Comparison of ENCODE assay signal across 1 cellular context in genomic region chr7:155619634-155620271, GRCh38.
A peak's percentile ranks its signal among the peaks of the same experiment; 100 is the strongest.
TF ChIP-seq lines count a peak whose summit lies in the region.

No MANE protein-coding gene starts in this region.

TF ChIP-seq in HepG2, 621 proteins besides CTCF, POLR2A, EP300 and RAD21 (continued from another document and continues in another):
- peak; percentile 65; the same call in 1 of the 2 replicates for TF ChIP-seq HOMEZ (CRISPR knock-in tag; IDR thresholded peaks at IDR 0.05; ENCODE audit: low read depth)
- peak; percentile 88 for TF ChIP-seq ZNF770 (CRISPR knock-in tag; IDR thresholded peaks at IDR 0.05)
- no peak for TF ChIP-seq ZNF75D (CRISPR knock-in tag; IDR thresholded peaks at IDR 0.05; ENCODE audit: borderline replicate concordance)
- TF ChIP-seq ZBTB20 (CRISPR knock-in tag; IDR thresholded peaks at IDR 0.05; ENCODE audit: borderline replicate concordance, low read depth): no peak
- no peak for TF ChIP-seq CSRNP1 (CRISPR knock-in tag; IDR thresholded peaks at IDR 0.05)
- TF ChIP-seq ONECUT2 (CRISPR knock-in tag; IDR thresholded peaks at IDR 0.05): no peak
- TF ChIP-seq ZNF263 (CRISPR knock-in tag; IDR thresholded peaks at IDR 0.05): no peak
- TF ChIP-seq RFX1 (IDR thresholded peaks at IDR 0.05): no peak
- TF ChIP-seq REXO4 (CRISPR knock-in tag; IDR thresholded peaks at IDR 0.05; ENCODE audit: borderline replicate concordance): no peak
- no peak for TF ChIP-seq GLI4 (CRISPR knock-in tag; IDR thresholded peaks at IDR 0.05; ENCODE audit: borderline replicate concordance)
- no peak for TF ChIP-seq PBX2 (CRISPR knock-in tag; IDR thresholded peaks at IDR 0.05)
- TF ChIP-seq ZBTB2 (CRISPR knock-in tag; IDR thresholded peaks at IDR 0.05; ENCODE audit: low read depth): no peak
- TF ChIP-seq MIXL1 (CRISPR knock-in tag; IDR thresholded peaks at IDR 0.05): no peak
- TF ChIP-seq U2AF1 (optimal IDR thresholded peaks at IDR 0.05; ENCODE audit: low read depth, low read length): no peak
- no peak; the same call in 1 of the 2 replicates for TF ChIP-seq ZNF589 (CRISPR knock-in tag; conservative IDR thresholded peaks at IDR 0.05)
- TF ChIP-seq ZNF20 (CRISPR knock-in tag; IDR thresholded peaks at IDR 0.05): no peak
- TF ChIP-seq WIZ (CRISPR knock-in tag; IDR thresholded peaks at IDR 0.05): 0 out of 2 replicates have a peak, but pooled peaks have one; percentile 60
- TF ChIP-seq ZNF530 (CRISPR knock-in tag; IDR thresholded peaks at IDR 0.05; ENCODE audit: low read depth): no peak
- TF ChIP-seq ZFP91 (CRISPR knock-in tag; IDR thresholded peaks at IDR 0.05; ENCODE audit: borderline replicate concordance): no peak; the same call in none of the 2 replicates
- peak; percentile 54 for TF ChIP-seq RXRB (CRISPR knock-in tag; IDR thresholded peaks at IDR 0.05; ENCODE audit: borderline replicate concordance)
- TF ChIP-seq KIAA2018 (CRISPR knock-in tag; IDR thresholded peaks at IDR 0.05; ENCODE audit: borderline replicate concordance): no peak
- no peak for TF ChIP-seq SP140L (CRISPR knock-in tag; IDR thresholded peaks at IDR 0.05; ENCODE audit: borderline replicate concordance)
- TF ChIP-seq ZSCAN25 (CRISPR knock-in tag; IDR thresholded peaks at IDR 0.05): no peak
- TF ChIP-seq ZBTB8A (CRISPR knock-in tag; IDR thresholded peaks at IDR 0.05; ENCODE audit: borderline replicate concordance, low read depth): no peak
- no peak for TF ChIP-seq TOE1 (CRISPR knock-in tag; IDR thresholded peaks at IDR 0.05)
- no peak for TF ChIP-seq ZNF878 (CRISPR knock-in tag; IDR thresholded peaks at IDR 0.05)
- no peak for TF ChIP-seq TCF7 (IDR thresholded peaks at IDR 0.05; ENCODE audit: low read depth)
- TF ChIP-seq HNRNPLL (IDR thresholded peaks at IDR 0.05; ENCODE audit: low read depth, low read length, poor library complexity, severe bottlenecking): no peak
- no peak for TF ChIP-seq USF2 (IDR thresholded peaks at IDR 0.05; ENCODE audit: low read depth, low read length)
- TF ChIP-seq USF2 (CRISPR knock-in tag; IDR thresholded peaks at IDR 0.05; ENCODE audit: borderline replicate concordance): no peak
- TF ChIP-seq KAT7 (CRISPR knock-in tag; IDR thresholded peaks at IDR 0.05; ENCODE audit: borderline replicate concordance): no peak
- TF ChIP-seq NBN (conservative IDR thresholded peaks at IDR 0.05): no peak
- no peak for TF ChIP-seq PAWR (CRISPR knock-in tag; IDR thresholded peaks at IDR 0.05; ENCODE audit: borderline replicate concordance)
- no peak for TF ChIP-seq GABPB1 (CRISPR knock-in tag; IDR thresholded peaks at IDR 0.05)
- no peak for TF ChIP-seq HNF4G (IDR thresholded peaks at IDR 0.05; ENCODE audit: borderline replicate concordance, low read depth, low read length)
- TF ChIP-seq HNF4G (CRISPR knock-in tag; IDR thresholded peaks at IDR 0.05; ENCODE audit: borderline replicate concordance, low read depth): no peak
- no peak for TF ChIP-seq SNAPC2 (CRISPR knock-in tag; IDR thresholded peaks at IDR 0.05)
- TF ChIP-seq MYC (CRISPR knock-in tag; IDR thresholded peaks at IDR 0.05; ENCODE audit: borderline replicate concordance): no peak
- TF ChIP-seq FOXP4 (CRISPR knock-in tag; IDR thresholded peaks at IDR 0.05): peak; percentile 48
- TF ChIP-seq ZNF24 (IDR thresholded peaks at IDR 0.05): no peak
